In the genomic region with DNA sequence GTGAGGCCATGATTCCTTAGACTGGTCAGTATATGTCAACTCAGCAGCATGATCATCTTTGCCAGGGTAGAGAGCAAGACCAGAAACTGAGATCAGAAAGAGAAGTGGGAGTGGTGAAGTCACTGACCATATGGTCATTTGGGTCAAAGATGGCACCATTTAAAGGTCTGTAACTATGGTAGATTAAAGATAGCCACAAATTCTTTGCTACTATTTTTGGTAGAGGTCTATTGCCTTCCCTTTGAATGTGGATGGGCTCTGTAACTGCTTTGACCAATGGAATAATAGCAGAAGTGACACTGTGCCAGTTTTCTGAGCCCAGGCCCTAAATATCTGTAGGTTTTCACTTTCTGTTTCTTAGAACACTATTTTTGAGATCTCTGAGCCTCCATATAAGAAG, we compare ENCODE assay signal across 14 cellular contexts.
DNase-seq lines count a peak whose midpoint lies in the region; ATAC-seq and TF ChIP-seq lines count a peak whose summit lies in the region.
"Had no signal": no experiment of that assay in that cellular context is flagged by ENCODE, and none has a peak within 500 bp of the region (broad histone marks: within the 10 kb centered on the region; RNA-seq: fewer than 3 reads in every experiment).

No MANE protein-coding gene starts in this region.

- no peak overlapping the region for H2BK20ac ChIP-seq in H9 (ENCODE audit: low read depth, low read length, poor library complexity, severe bottlenecking)

- no peak overlapping the region for H2AFZ ChIP-seq in H9 (ENCODE audit: low read length)

- H3K14ac ChIP-seq in H9 (ENCODE audit: insufficient read depth, low read length), result no peak overlapping the region

- no peaks in the 10 kb centered on the region; the same call in 1 of the 2 replicates for H3K27me3 Mint-ChIP-seq in H9 (ENCODE audit: low read depth)

- no peak overlapping the region for H2BK5ac ChIP-seq in H9 (ENCODE audit: insufficient read length, low read length)

- H3K27ac ChIP-seq in H9 (ENCODE audit: insufficient read length, low read depth, low read length), result no peak overlapping the region
- H3K27ac ChIP-seq: dorsolateral prefrontal cortex, SK-N-MC had no signal

- H3K56ac ChIP-seq in H9 (ENCODE audit: insufficient read length, low read depth, low read length), result no peak overlapping the region

- H4K91ac ChIP-seq in H9 (ENCODE audit: insufficient read length, low read depth, low read length), result no peak overlapping the region

- no peak overlapping the region for H3T11ph ChIP-seq in H9 (ENCODE audit: low read length)

- no peak overlapping the region for H3K4ac ChIP-seq in H9 (ENCODE audit: low read depth, low read length)

- H3K79me1 ChIP-seq in H9 (ENCODE audit: insufficient read depth, low read depth, low read length, poor library complexity, severe bottlenecking), result no peaks in the 10 kb centered on the region

- no peak overlapping the region for H2BK12ac ChIP-seq in H9 (ENCODE audit: insufficient read length, low read depth, low read length)

- H3K9me3 ChIP-seq in H9 (ENCODE audit: control insufficient read depth, low read depth, low read length), result no peaks in the 10 kb centered on the region

- no peak for DNase-seq in activated T-cell treated with anti-CD3 and anti-CD28 coated beads, Interleukin-2, amount 50 U/mL, for 48 hours
- DNase-seq in stimulated activated CD4-positive, alpha-beta T cell treated with anti-CD3 and anti-CD28 coated beads, Interleukin-12 subunit alpha, Interleukin-12 subunit beta, amount 100 ng/mL, for 4 hours, result no peak
- DNase-seq in midbrain (lab: John Stamatoyannopoulos, UW) (no peak), H9 (no peak)
- DNase-seq: activated gamma-delta T cell treated with Interleukin-2 at 50 U/mL for 16 hours, dorsolateral prefrontal cortex, left ventricle myocardium superior, naive B cell, NCI-H2171 treated with DMSO at 0.1 percent for 48 hours had no signal

- peaks cover 8 to 12% of the 10 kb centered on the region in 2 experiments for H3K9me3 Mint-ChIP-seq in H9

- no peaks in the 10 kb centered on the region for H4K20me1 ChIP-seq in H9 (ENCODE audit: control insufficient read depth, insufficient read depth, insufficient read length)

- TF ChIP-seq CTCF in H9 (conservative IDR thresholded peaks at IDR 0.05), result no peak

- H4K8ac ChIP-seq in H9 (replicated peaks; ENCODE audit: insufficient read length, low read depth, low read length), result no peak overlapping the region

- H3K4me3 Mint-ChIP-seq in H9, result no peak overlapping the region
- H3K4me3 Mint-ChIP-seq: naive B cell had no signal

- peaks cover 5 to 7% of the 10 kb centered on the region in 2 experiments for H3K4me1 Mint-ChIP-seq in H9
- H3K4me1 Mint-ChIP-seq: naive B cell had no signal

- no peaks in the 10 kb centered on the region for H3K79me2 ChIP-seq in H9 (ENCODE audit: insufficient read depth, low read length)

- H2BK15ac ChIP-seq in H9 (ENCODE audit: low read depth, low read length), result no peak overlapping the region

- no peak overlapping the region for H3K9ac ChIP-seq in H9 (ENCODE audit: extremely low read depth, insufficient read length, low read length)

- H2BK120ac ChIP-seq in H9 (ENCODE audit: low read depth, low read length, poor library complexity, severe bottlenecking), result no peak overlapping the region

- no peak overlapping the region for H3K18ac ChIP-seq in H9 (ENCODE audit: insufficient read length, low read depth, low read length)

- H3K4me2 ChIP-seq in H9 (ENCODE audit: insufficient read depth, insufficient read length, low read length), result no peak overlapping the region

- H4K5ac ChIP-seq in H9 (ENCODE audit: insufficient read length, low read depth, low read length), result no peak overlapping the region

- H3K4me1 ChIP-seq in H9 (ENCODE audit: insufficient read depth, low read length), result no peaks in the 10 kb centered on the region

- H3K27ac Mint-ChIP-seq in H9, result no peak overlapping the region
- H3K27ac Mint-ChIP-seq: naive B cell had no signal

- H3K23ac ChIP-seq in H9 (ENCODE audit: insufficient read length, low read depth, low read length), result no peak overlapping the region

- no peaks in the 10 kb centered on the region for H3K23me2 ChIP-seq in H9 (ENCODE audit: insufficient read length, low read depth, low read length, poor library complexity, severe bottlenecking)

- H3K36me3 Mint-ChIP-seq in H9 (ENCODE audit: insufficient read depth in 1 of 3, low read depth in 3 of 3), result peaks cover 0 to 15% (median 0%) of the 10 kb centered on the region in 3 experiments; a peak in 4 of 7 replicates

- H2AK5ac ChIP-seq in H9 (ENCODE audit: insufficient read length, low read length), result no peak overlapping the region

- H3K27me3 ChIP-seq in H9 (ENCODE audit: insufficient read depth, low read length), result no peaks in the 10 kb centered on the region
- H3K27me3 ChIP-seq: dorsolateral prefrontal cortex had no signal

- ATAC-seq in GM18498 (IDR thresholded peaks at IDR 0.05; ENCODE audit: unreplicated experiment) (peak; percentile 79), GM19463 (IDR thresholded peaks at IDR 0.05; ENCODE audit: unreplicated experiment) (peak; percentile 73), HG02678 (IDR thresholded peaks at IDR 0.05; ENCODE audit: unreplicated experiment) (peak; percentile 70), HG03432 (IDR thresholded peaks at IDR 0.05; ENCODE audit: unreplicated experiment) (peak; percentile 66)
- ATAC-seq: left ventricle myocardium superior had no signal
